ENCODE assay signal across 9 cellular contexts in the genomic region with DNA sequence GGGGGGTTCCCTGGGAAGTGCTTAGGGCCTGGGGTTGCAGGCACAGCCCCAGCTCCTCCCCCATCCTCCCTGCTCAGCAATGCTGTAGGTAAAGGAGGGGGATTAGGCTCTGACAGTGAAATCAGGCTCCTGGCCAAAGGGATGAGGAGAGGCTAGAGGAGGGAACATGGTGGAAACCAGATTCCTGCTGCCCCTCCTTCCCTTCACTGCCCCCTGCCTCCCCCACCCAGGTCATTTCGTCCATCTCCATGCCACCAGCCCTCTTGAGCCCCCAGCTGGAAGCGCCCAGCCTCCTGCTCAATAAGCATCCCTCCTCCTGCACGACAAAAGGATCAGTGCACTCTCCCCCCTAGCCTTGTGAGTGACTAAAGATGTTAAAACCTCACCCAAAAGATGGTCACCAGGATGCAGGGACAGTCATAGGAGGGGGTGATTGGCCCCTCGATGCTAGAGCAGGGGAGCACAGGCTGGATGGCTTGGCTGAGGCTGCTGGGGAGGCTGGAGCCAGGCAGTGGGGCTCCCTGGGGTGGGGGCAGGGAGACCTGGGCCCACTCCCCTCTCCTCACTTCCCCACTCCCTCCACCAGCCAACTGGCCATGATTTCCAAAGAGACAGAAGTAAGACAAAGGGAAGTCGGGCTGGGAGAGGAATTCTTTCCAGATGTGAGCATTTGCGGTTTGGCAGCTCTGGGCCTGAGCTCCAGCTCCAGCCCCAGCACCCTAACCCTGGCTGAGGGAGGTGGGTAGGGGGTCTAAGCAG. TPM values are rescaled to one million over a fixed set of nuclear protein-coding genes. Genes with fewer than 3 reads are reported as not detected.
DNase-seq lines count a peak whose midpoint lies in the region; ATAC-seq, FAIRE-seq and TF ChIP-seq lines count a peak whose summit lies in the region.
"Had no signal": no experiment of that assay in that cellular context is flagged by ENCODE, and none has a peak within 500 bp of the region (broad histone marks: within the 10 kb centered on the region; RNA-seq: fewer than 3 reads in every experiment).

No MANE protein-coding gene starts in this region.

- intact Hi-C loops in Caco-2 (cut with micrococcal nuclease; ENCODE audit: unreplicated experiment): no loop called here
- intact Hi-C loops in HepG2 (cut with micrococcal nuclease; ENCODE audit: unreplicated experiment): no loop called here

- H3K27ac ChIP-seq in mesodermal cell (ENCODE audit: low read depth, low read length, severe bottlenecking): peak overlapping the region; percentile 82
- H3K27ac ChIP-seq in HepG2 (ENCODE audit: extremely low read length, insufficient read depth, low read length): no peak overlapping the region
- H3K27ac ChIP-seq: SJSA1 had no signal

- peaks cover 16% of the 10 kb centered on the region for H3K4me1 Mint-ChIP-seq in Caco-2 (ENCODE audit: low read depth, unreplicated experiment)

- no peak for TF ChIP-seq POLR2A in HepG2 (IDR thresholded peaks at IDR 0.05; ENCODE audit: insufficient read depth in 1 of 2, low read depth in 2 of 2, low read length in 2 of 2)

- H3K4me1 ChIP-seq in Caco-2: peaks cover 13% of the 10 kb centered on the region
- peaks cover 65% of the 10 kb centered on the region for H3K4me1 ChIP-seq in mesodermal cell (ENCODE audit: control insufficient read depth, insufficient read depth, low read length, poor library complexity, severe bottlenecking)
- peaks cover 30% of the 10 kb centered on the region for H3K4me1 ChIP-seq in HepG2 (ENCODE audit: insufficient read depth, low read length)

- H3K4me3 ChIP-seq in Caco-2 (ENCODE audit: low read depth, low read length) (no peak overlapping the region), mesodermal cell (ENCODE audit: extremely low read depth, insufficient read depth, low read length, poor library complexity, severe bottlenecking) (no peak overlapping the region), HepG2 (replicated peaks in 1 of 3; ENCODE audit: insufficient read depth in 1 of 3, low read depth in 2 of 3, low read length in 3 of 3) (no peak overlapping the region)
- H3K4me3 ChIP-seq: SJSA1 had no signal

- no peaks in the 10 kb centered on the region for H3K36me3 ChIP-seq in Caco-2 (ENCODE audit: control insufficient read depth, insufficient read depth, low read length)
- H3K36me3 ChIP-seq in mesodermal cell (ENCODE audit: control insufficient read depth, insufficient read depth, low read length): peaks cover 7% of the 10 kb centered on the region
- no peaks in the 10 kb centered on the region for H3K36me3 ChIP-seq in HepG2 (replicated peaks in 1 of 2; ENCODE audit: control insufficient read depth in 1 of 2, insufficient read depth in 2 of 2, low read length in 2 of 2)
- H3K36me3 ChIP-seq: SJSA1 had no signal

- no peak overlapping the region for H3K27ac Mint-ChIP-seq in Caco-2 (ENCODE audit: unreplicated experiment)
- H3K27ac Mint-ChIP-seq: activated T-cell treated with anti-CD3 and anti-CD28 coated beads, Interleukin-2, amount 50 U/mL, for 72 hours had no signal

- ATAC-seq in SK-N-SH treated with all-trans-retinoic acid at 6 μM for 48 hours (no peak), HG03025 (IDR thresholded peaks at IDR 0.05; ENCODE audit: low FRiP score, unreplicated experiment) (no peak), HepG2 (no peak)
- ATAC-seq: activated T-cell treated with anti-CD3 and anti-CD28 coated beads, Interleukin-2, amount 50 U/mL, for 72 hours had no signal

- no peak overlapping the region for H3K4me2 ChIP-seq in HepG2 (ENCODE audit: low read depth, low read length)

- TF ChIP-seq EP300 in HepG2 (IDR thresholded peaks at IDR 0.05; ENCODE audit: low read depth in 2 of 2, low read length in 2 of 2): no peak
- no peak for TF ChIP-seq EP300 in HepG2 (CRISPR knock-in tag; IDR thresholded peaks at IDR 0.05; ENCODE audit: borderline replicate concordance)

- H3K9ac ChIP-seq in HepG2 (ENCODE audit: insufficient read depth, low read depth, low read length): no peak overlapping the region

- peak overlapping the region; percentile 90 for H3K4me3 Mint-ChIP-seq in Caco-2 (ENCODE audit: unreplicated experiment)

- TF ChIP-seq CTCF in Caco-2 (IDR thresholded peaks at IDR 0.05; ENCODE audit: insufficient read depth in 1 of 2, low read depth in 1 of 2, low read length in 1 of 2, severe bottlenecking in 1 of 2, unreplicated experiment in 1 of 2): no peak
- no peak for TF ChIP-seq CTCF in HepG2 (CRISPR knock-in tag; IDR thresholded peaks at IDR 0.05)

- no peaks in the 10 kb centered on the region for H3K9me3 ChIP-seq in Caco-2
- H3K9me3 ChIP-seq in mesodermal cell (ENCODE audit: control insufficient read depth, low read length): no peaks in the 10 kb centered on the region
- H3K9me3 ChIP-seq in HepG2 (ENCODE audit: low read length): no peaks in the 10 kb centered on the region
- H3K9me3 ChIP-seq: SJSA1 had no signal

- POLR2A ChIA-PET in Caco-2 (lab: Charles Lee) (interaction anchor here (0.5 to 2.8 kb wide), 3 partner anchors 18 to 44 kb away, joined by 6 to 19 read pairs (median 16); a partner anchor contains a TSS), HepG2 (lab: Yijun Ruan, JAX) (interaction anchor here (1.5 to 3.2 kb wide), 3 partner anchors 16 to 19 kb away, joined by 3 to 20 read pairs (median 8); a partner anchor contains a TSS)

- no peaks in the 10 kb centered on the region for H3K27me3 Mint-ChIP-seq in Caco-2 (ENCODE audit: insufficient read depth, unreplicated experiment)

- peaks cover 9% of the 10 kb centered on the region for H3K36me3 Mint-ChIP-seq in Caco-2 (ENCODE audit: insufficient read depth, unreplicated experiment)

- H3K27me3 ChIP-seq in Caco-2 (replicated peaks; ENCODE audit: control insufficient read depth, insufficient read depth, low read length) (no peaks in the 10 kb centered on the region), HepG2 (ENCODE audit: control insufficient read depth in 1 of 2, insufficient read depth in 2 of 2, low read length in 2 of 2) (peaks cover 11 to 71% of the 10 kb centered on the region in 2 experiments)
- H3K27me3 ChIP-seq: SJSA1 had no signal

- 10 to 14% methylated on average over 2 to 4 of the region's 6 CpGs for WGBS in mesodermal cell (ENCODE audit: insufficient coverage in 2 of 2), 2 experiments
- 33% methylated on average over 6 of the region's 6 CpGs for WGBS in HepG2 (ENCODE audit: low lambda C conversion rate)

- DNase-seq in Caco-2 (no peak), HepG2 (ENCODE audit: low spot score) (no peak), hepatic stellate cell (ENCODE audit: low spot score) (no peak)
- DNase-seq: activated T-cell treated with anti-CD3 and anti-CD28 coated beads, Interleukin-2, amount 50 U/mL, for 72 hours; NCI-H1436 treated with DMSO at 0.1 percent for 48 hours had no signal

- H2AFZ ChIP-seq in HepG2 (ENCODE audit: low read length): no peak overlapping the region

- no peaks in the 10 kb centered on the region for H4K20me1 ChIP-seq in HepG2 (ENCODE audit: insufficient read depth, low read length)

- FAIRE-seq in HepG2 (lab: Jason Lieb, UNC): no peak

- no peak for TF ChIP-seq RAD21 in HepG2 (CRISPR knock-in tag; IDR thresholded peaks at IDR 0.05)

- in situ Hi-C loops in HepG2 (cut with HindIII; ENCODE audit: extremely low pct_ligation_motif_present, low pct_unique_long_range_greater_than_20kb): no loop called here

- H3K79me2 ChIP-seq in HepG2 (ENCODE audit: insufficient read depth, low read length): no peaks in the 10 kb centered on the region

- CTCF ChIA-PET in Caco-2 (lab: Charles Lee) (interaction anchor here (1.1 to 7.3 kb wide), 7 partner anchors 14 to 83 kb away, joined by 3 to 190 read pairs (median 7); a partner anchor contains a TSS), HepG2 (lab: Yijun Ruan, JAX; ENCODE audit: low intra/inter-chr PET ratio, low total read pairs) (interaction anchor here (1.6 kb wide), 1 partner anchor 18 kb away, joined by 3 read pairs; no protein-coding TSS in a partner anchor)

- H3K9me3 Mint-ChIP-seq in Caco-2 (ENCODE audit: unreplicated experiment): no peaks in the 10 kb centered on the region
- H3K9me3 Mint-ChIP-seq: activated T-cell treated with anti-CD3 and anti-CD28 coated beads, Interleukin-2, amount 50 U/mL, for 72 hours had no signal

- BruUV-seq in Caco-2 (replicated peaks; lab: Mats Ljungman, UMichigan) (no TSS peak), HepG2 (replicated peaks; lab: Mats Ljungman, UMichigan) (no TSS peak)

RNA-seq across cellular contexts. Expression of a gene that starts 2.3 kb away (rescaled TPM):
- total RNA-seq in Caco-2 (2022): 27.1 and 30.6 TPM in 2 replicates
- 675 TPM for polyA plus RNA-seq in mesodermal cell (2013, experiment 1 of 2)
- 571 TPM for polyA plus RNA-seq in mesodermal cell (2013, experiment 2 of 2)
- 0.21 and 0.60 TPM in 2 replicates for total RNA-seq in HepG2 (2016; rRNA removed; fragmentation: Illumina TruSeq; extraction: Trizol)
- total RNA-seq in HepG2 (2016; cell fraction: cytosol; rRNA removed; fragmentation: Illumina TruSeq; extraction: Trizol; ENCODE audit: low read depth): not detected in 2 replicates
- 0.28 TPM in 1 of 2 replicates, not detected in the other for total RNA-seq in HepG2 (2016; cell fraction: insoluble cytoplasmic fraction; rRNA removed; fragmentation: Illumina TruSeq; extraction: Trizol)
- total RNA-seq in HepG2 (2016; cell fraction: membrane; rRNA removed; fragmentation: Illumina TruSeq; extraction: Trizol): not detected in 2 replicates
- not detected in 2 replicates for total RNA-seq in HepG2 (2016; cell fraction: nucleus; rRNA removed; fragmentation: Illumina TruSeq; extraction: Trizol)
- polyA plus RNA-seq in HepG2 (2011; rRNA removed): 0.37 and 0.40 TPM in 2 replicates
- polyA plus RNA-seq in HepG2 (2011; cell fraction: cytosol; rRNA removed): 0.14 and 0.16 TPM in 2 replicates
- 0.50 and 0.85 TPM in 2 replicates for polyA plus RNA-seq in HepG2 (2011; cell fraction: nucleus; rRNA removed)
- 1.3 TPM in 1 of 2 replicates, not detected in the other for polyA plus RNA-seq in HepG2 (2012)
- 0.24 TPM in 1 of 2 replicates, not detected in the other for polyA plus RNA-seq in HepG2 (2016; cell fraction: cytosol; fragmentation: Illumina TruSeq; extraction: Trizol; ENCODE audit: low read depth)
- polyA plus RNA-seq in HepG2 (2016; cell fraction: insoluble cytoplasmic fraction; fragmentation: Illumina TruSeq; extraction: Trizol; ENCODE audit: low read depth): 0.57 and 0.99 TPM in 2 replicates
- not detected in 2 replicates for polyA plus RNA-seq in HepG2 (2016; cell fraction: membrane; fragmentation: Illumina TruSeq; extraction: Trizol; ENCODE audit: low read depth)
- polyA plus RNA-seq in HepG2 (2016; cell fraction: nucleus; fragmentation: Illumina TruSeq; extraction: Trizol; ENCODE audit: insufficient read depth, low read depth): 0.51 and 1.8 TPM in 2 replicates
- polyA minus RNA-seq in HepG2 (2011; rRNA and poly(A)+ RNA removed; ENCODE audit: low replicate concordance): 1.2 TPM in 1 of 2 replicates, not detected in the other
- not detected in 2 replicates for polyA minus RNA-seq in HepG2 (2011; cell fraction: cytosol; rRNA and poly(A)+ RNA removed)
- polyA minus RNA-seq in HepG2 (2011; cell fraction: nucleus; rRNA and poly(A)+ RNA removed): not detected in 2 replicates

RNA-seq across cellular contexts. Expression of a gene that starts 20.6 kb away (rescaled TPM):
- 26.6 and 27.6 TPM in 2 replicates for total RNA-seq in Caco-2 (2022)
- 31.7 TPM for polyA plus RNA-seq in mesodermal cell (2013, experiment 1 of 2)
- 24.9 TPM for polyA plus RNA-seq in mesodermal cell (2013, experiment 2 of 2)
- total RNA-seq in HepG2 (2016; rRNA removed; fragmentation: Illumina TruSeq; extraction: Trizol): 8.1 and 11.9 TPM in 2 replicates
- 4.8 and 7.1 TPM in 2 replicates for total RNA-seq in HepG2 (2016; cell fraction: cytosol; rRNA removed; fragmentation: Illumina TruSeq; extraction: Trizol; ENCODE audit: low read depth)
- 8.7 and 14.6 TPM in 2 replicates for total RNA-seq in HepG2 (2016; cell fraction: insoluble cytoplasmic fraction; rRNA removed; fragmentation: Illumina TruSeq; extraction: Trizol)
- total RNA-seq in HepG2 (2016; cell fraction: membrane; rRNA removed; fragmentation: Illumina TruSeq; extraction: Trizol): 7.4 and 7.9 TPM in 2 replicates
- 8.7 and 16.4 TPM in 2 replicates for total RNA-seq in HepG2 (2016; cell fraction: nucleus; rRNA removed; fragmentation: Illumina TruSeq; extraction: Trizol)
- polyA plus RNA-seq in HepG2 (2011; rRNA removed): 24.0 and 26.3 TPM in 2 replicates
- 15.1 and 18.0 TPM in 2 replicates for polyA plus RNA-seq in HepG2 (2011; cell fraction: cytosol; rRNA removed)
- polyA plus RNA-seq in HepG2 (2011; cell fraction: nucleus; rRNA removed): 45.6 and 53.5 TPM in 2 replicates
- 18.4 and 20.2 TPM in 2 replicates for polyA plus RNA-seq in HepG2 (2012)
- 4.1 and 5.6 TPM in 2 replicates for polyA plus RNA-seq in HepG2 (2016; cell fraction: cytosol; fragmentation: Illumina TruSeq; extraction: Trizol; ENCODE audit: low read depth)
- 7.1 and 9.1 TPM in 2 replicates for polyA plus RNA-seq in HepG2 (2016; cell fraction: insoluble cytoplasmic fraction; fragmentation: Illumina TruSeq; extraction: Trizol; ENCODE audit: low read depth)
- 6.4 and 8.1 TPM in 2 replicates for polyA plus RNA-seq in HepG2 (2016; cell fraction: membrane; fragmentation: Illumina TruSeq; extraction: Trizol; ENCODE audit: low read depth)
- polyA plus RNA-seq in HepG2 (2016; cell fraction: nucleus; fragmentation: Illumina TruSeq; extraction: Trizol; ENCODE audit: insufficient read depth, low read depth): 35.7 and 36.8 TPM in 2 replicates
- polyA minus RNA-seq in HepG2 (2011; rRNA and poly(A)+ RNA removed; ENCODE audit: low replicate concordance): 28.4 and 53.9 TPM in 2 replicates
- 9.3 and 11.1 TPM in 2 replicates for polyA minus RNA-seq in HepG2 (2011; cell fraction: cytosol; rRNA and poly(A)+ RNA removed)
- polyA minus RNA-seq in HepG2 (2011; cell fraction: nucleus; rRNA and poly(A)+ RNA removed): 16.1 and 19.6 TPM in 2 replicates

RNA-seq across cellular contexts. Expression of a gene that starts 20.9 kb away (rescaled TPM):
- total RNA-seq in Caco-2 (2022): 42.3 and 44.1 TPM in 2 replicates
- polyA plus RNA-seq in mesodermal cell (2013, experiment 1 of 2): 31.7 TPM
- polyA plus RNA-seq in mesodermal cell (2013, experiment 2 of 2): 24.1 TPM
- total RNA-seq in HepG2 (2016; rRNA removed; fragmentation: Illumina TruSeq; extraction: Trizol): 17.8 and 19.8 TPM in 2 replicates
- total RNA-seq in HepG2 (2016; cell fraction: cytosol; rRNA removed; fragmentation: Illumina TruSeq; extraction: Trizol; ENCODE audit: low read depth): 4.3 and 4.7 TPM in 2 replicates
- total RNA-seq in HepG2 (2016; cell fraction: insoluble cytoplasmic fraction; rRNA removed; fragmentation: Illumina TruSeq; extraction: Trizol): 17.0 and 17.7 TPM in 2 replicates
- 13.2 and 14.0 TPM in 2 replicates for total RNA-seq in HepG2 (2016; cell fraction: membrane; rRNA removed; fragmentation: Illumina TruSeq; extraction: Trizol)
- 9.6 and 14.9 TPM in 2 replicates for total RNA-seq in HepG2 (2016; cell fraction: nucleus; rRNA removed; fragmentation: Illumina TruSeq; extraction: Trizol)
- 21.3 and 22.8 TPM in 2 replicates for polyA plus RNA-seq in HepG2 (2011; rRNA removed)
- 14.8 and 16.6 TPM in 2 replicates for polyA plus RNA-seq in HepG2 (2011; cell fraction: cytosol; rRNA removed)
- 7.5 and 8.0 TPM in 2 replicates for polyA plus RNA-seq in HepG2 (2011; cell fraction: nucleus; rRNA removed)
- polyA plus RNA-seq in HepG2 (2012): 13.2 and 14.7 TPM in 2 replicates
- 4.2 and 5.1 TPM in 2 replicates for polyA plus RNA-seq in HepG2 (2016; cell fraction: cytosol; fragmentation: Illumina TruSeq; extraction: Trizol; ENCODE audit: low read depth)
- polyA plus RNA-seq in HepG2 (2016; cell fraction: insoluble cytoplasmic fraction; fragmentation: Illumina TruSeq; extraction: Trizol; ENCODE audit: low read depth): 31.5 and 36.7 TPM in 2 replicates
- polyA plus RNA-seq in HepG2 (2016; cell fraction: membrane; fragmentation: Illumina TruSeq; extraction: Trizol; ENCODE audit: low read depth): 12.8 and 15.4 TPM in 2 replicates
- polyA plus RNA-seq in HepG2 (2016; cell fraction: nucleus; fragmentation: Illumina TruSeq; extraction: Trizol; ENCODE audit: insufficient read depth, low read depth): 21.4 and 24.7 TPM in 2 replicates
- 27.7 and 116 TPM in 2 replicates for polyA minus RNA-seq in HepG2 (2011; rRNA and poly(A)+ RNA removed; ENCODE audit: low replicate concordance)
- polyA minus RNA-seq in HepG2 (2011; cell fraction: cytosol; rRNA and poly(A)+ RNA removed): 9.0 and 13.8 TPM in 2 replicates
- polyA minus RNA-seq in HepG2 (2011; cell fraction: nucleus; rRNA and poly(A)+ RNA removed): 11.8 and 21.6 TPM in 2 replicates

RNA-seq across cellular contexts. Expression of a gene that starts 30.5 kb away (rescaled TPM):
- total RNA-seq in Caco-2 (2022) (18.0 and 22.7 TPM in 2 replicates), HepG2 (2016; rRNA removed; fragmentation: Illumina TruSeq; extraction: Trizol) (12.7 and 16.6 TPM in 2 replicates)
- polyA plus RNA-seq in mesodermal cell (2013, experiment 1 of 2): 217 TPM
- polyA plus RNA-seq in mesodermal cell (2013, experiment 2 of 2): 200 TPM
- 0.30 and 0.53 TPM in 2 replicates for total RNA-seq in HepG2 (2016; cell fraction: cytosol; rRNA removed; fragmentation: Illumina TruSeq; extraction: Trizol; ENCODE audit: low read depth)
- total RNA-seq in HepG2 (2016; cell fraction: insoluble cytoplasmic fraction; rRNA removed; fragmentation: Illumina TruSeq; extraction: Trizol): 9.1 and 18.2 TPM in 2 replicates
- 1.4 and 1.5 TPM in 2 replicates for total RNA-seq in HepG2 (2016; cell fraction: membrane; rRNA removed; fragmentation: Illumina TruSeq; extraction: Trizol)
- 11.7 and 13.1 TPM in 2 replicates for total RNA-seq in HepG2 (2016; cell fraction: nucleus; rRNA removed; fragmentation: Illumina TruSeq; extraction: Trizol)
- 1.7 and 2.5 TPM in 2 replicates for polyA plus RNA-seq in HepG2 (2011; rRNA removed)
- 1.1 and 1.2 TPM in 2 replicates for polyA plus RNA-seq in HepG2 (2011; cell fraction: cytosol; rRNA removed)
- polyA plus RNA-seq in HepG2 (2011; cell fraction: nucleus; rRNA removed): 9.3 and 9.7 TPM in 2 replicates
- 3.5 and 3.6 TPM in 2 replicates for polyA plus RNA-seq in HepG2 (2012)
- polyA plus RNA-seq in HepG2 (2016; cell fraction: cytosol; fragmentation: Illumina TruSeq; extraction: Trizol; ENCODE audit: low read depth): 0.32 and 0.38 TPM in 2 replicates
- 8.6 and 10.8 TPM in 2 replicates for polyA plus RNA-seq in HepG2 (2016; cell fraction: insoluble cytoplasmic fraction; fragmentation: Illumina TruSeq; extraction: Trizol; ENCODE audit: low read depth)
- 0.46 and 0.93 TPM in 2 replicates for polyA plus RNA-seq in HepG2 (2016; cell fraction: membrane; fragmentation: Illumina TruSeq; extraction: Trizol; ENCODE audit: low read depth)
- polyA plus RNA-seq in HepG2 (2016; cell fraction: nucleus; fragmentation: Illumina TruSeq; extraction: Trizol; ENCODE audit: insufficient read depth, low read depth): 27.3 and 27.7 TPM in 2 replicates
- 0.91 and 2.7 TPM in 2 replicates for polyA minus RNA-seq in HepG2 (2011; rRNA and poly(A)+ RNA removed; ENCODE audit: low replicate concordance)
- polyA minus RNA-seq in HepG2 (2011; cell fraction: cytosol; rRNA and poly(A)+ RNA removed): 2.4 and 2.5 TPM in 2 replicates
- polyA minus RNA-seq in HepG2 (2011; cell fraction: nucleus; rRNA and poly(A)+ RNA removed): 1.5 and 1.7 TPM in 2 replicates

RNA-seq across cellular contexts. Expression of a gene that starts 33.2 kb away (rescaled TPM):
- total RNA-seq in Caco-2 (2022) (52.6 and 54.2 TPM in 2 replicates), HepG2 (2016; rRNA removed; fragmentation: Illumina TruSeq; extraction: Trizol) (42.9 and 45.7 TPM in 2 replicates)
- polyA plus RNA-seq in mesodermal cell (2013, experiment 1 of 2): 42.2 TPM
- 38.4 TPM for polyA plus RNA-seq in mesodermal cell (2013, experiment 2 of 2)
- total RNA-seq in HepG2 (2016; cell fraction: cytosol; rRNA removed; fragmentation: Illumina TruSeq; extraction: Trizol; ENCODE audit: low read depth): 18.3 and 22.1 TPM in 2 replicates
- 43.5 and 49.0 TPM in 2 replicates for total RNA-seq in HepG2 (2016; cell fraction: insoluble cytoplasmic fraction; rRNA removed; fragmentation: Illumina TruSeq; extraction: Trizol)
- total RNA-seq in HepG2 (2016; cell fraction: membrane; rRNA removed; fragmentation: Illumina TruSeq; extraction: Trizol): 21.2 and 21.3 TPM in 2 replicates
- 13.5 and 22.5 TPM in 2 replicates for total RNA-seq in HepG2 (2016; cell fraction: nucleus; rRNA removed; fragmentation: Illumina TruSeq; extraction: Trizol)
- polyA plus RNA-seq in HepG2 (2011; rRNA removed): 37.7 and 38.1 TPM in 2 replicates
- polyA plus RNA-seq in HepG2 (2011; cell fraction: cytosol; rRNA removed): 28.3 and 29.4 TPM in 2 replicates
- 15.0 and 17.2 TPM in 2 replicates for polyA plus RNA-seq in HepG2 (2011; cell fraction: nucleus; rRNA removed)
- 29.0 TPM in 2 replicates for polyA plus RNA-seq in HepG2 (2012)
- polyA plus RNA-seq in HepG2 (2016; cell fraction: cytosol; fragmentation: Illumina TruSeq; extraction: Trizol; ENCODE audit: low read depth): 21.1 and 21.8 TPM in 2 replicates
- polyA plus RNA-seq in HepG2 (2016; cell fraction: insoluble cytoplasmic fraction; fragmentation: Illumina TruSeq; extraction: Trizol; ENCODE audit: low read depth): 58.3 and 58.4 TPM in 2 replicates
- 18.3 and 20.0 TPM in 2 replicates for polyA plus RNA-seq in HepG2 (2016; cell fraction: membrane; fragmentation: Illumina TruSeq; extraction: Trizol; ENCODE audit: low read depth)
- polyA plus RNA-seq in HepG2 (2016; cell fraction: nucleus; fragmentation: Illumina TruSeq; extraction: Trizol; ENCODE audit: insufficient read depth, low read depth): 39.4 and 46.6 TPM in 2 replicates
- 13.2 and 67.4 TPM in 2 replicates for polyA minus RNA-seq in HepG2 (2011; rRNA and poly(A)+ RNA removed; ENCODE audit: low replicate concordance)
- polyA minus RNA-seq in HepG2 (2011; cell fraction: cytosol; rRNA and poly(A)+ RNA removed): 8.8 and 9.7 TPM in 2 replicates
- 5.7 and 8.6 TPM in 2 replicates for polyA minus RNA-seq in HepG2 (2011; cell fraction: nucleus; rRNA and poly(A)+ RNA removed)

Comparison
In these comparisons a context has a peak if more than half of its experiments do, and no peak if none do; other contexts are left out.
1. RNA of a gene that starts 2.3 kb away (total RNA-seq): 27.1 to 30.6 TPM in Caco-2; 0.21 to 0.60 TPM in HepG2; every median in the first group is over 10 times any median in the second.